38 cellular contexts compared by ENCODE assay signal in genomic region chr18:46456691-46457090, GRCh38.
"Had no signal": no experiment of that assay in that cellular context is flagged by ENCODE, and none has a peak within 500 bp of the region (broad histone marks: within the 10 kb centered on the region; RNA-seq: fewer than 3 reads in every experiment).

No MANE protein-coding gene starts in this region.

- H3K4me1 Mint-ChIP-seq: activated naive CD4-positive, alpha-beta T cell treated with anti-CD3 and anti-CD28 coated beads, Interleukin-2, amount 10 ng/mL, durations not matched to agents 7 days and 5 days; activated naive CD4-positive, alpha-beta T cell treated with anti-CD3 and anti-CD28 coated beads, Interleukin-2, amount 50 U/mL, for 24 hours; activated naive CD8-positive, alpha-beta T cell treated with anti-CD3 and anti-CD28 coated beads for 36 hours; activated naive CD8-positive, alpha-beta T cell treated with anti-CD3 and anti-CD28 coated beads, Interleukin-2, amount 10 ng/mL, durations not matched to agents 7 days and 5 days; activated naive CD8-positive, alpha-beta T cell treated with anti-CD3 and anti-CD28 coated beads, Interleukin-2, amount 50 U/mL, for 24 hours; activated T-helper 17 cell treated with anti-CD3 and anti-CD28 coated beads, Interleukin-2, amount 50 U/mL, for 72 hours; central memory CD8-positive, alpha-beta T cell had no signal

- H3K9me3 ChIP-seq: adrenal gland, ascending aorta, body of pancreas had no signal

- H3K4me3 ChIP-seq: adrenal gland, ascending aorta, body of pancreas, breast epithelium, cardiac muscle cell had no signal

- H3K27ac ChIP-seq: adrenal gland, ascending aorta, body of pancreas, brain microvascular endothelial cell, breast epithelium, cardiac muscle cell had no signal

- DNase-seq: activated effector memory CD4-positive, alpha-beta T cell treated with anti-CD3 and anti-CD28 coated beads, Interleukin-2, amount 50 U/mL, for 16 hours; activated effector memory CD4-positive, alpha-beta T cell treated with Interleukin-2 at 50 U/mL for 16 hours; activated gamma-delta T cell; activated gamma-delta T cell treated with Interleukin-2 at 50 U/mL for 16 hours; activated naive CD4-positive, alpha-beta T cell; activated naive CD4-positive, alpha-beta T cell treated with anti-CD3 and anti-CD28 coated beads for 36 hours; activated naive CD4-positive, alpha-beta T cell treated with anti-CD3 and anti-CD28 coated beads, Interleukin-2, amount 10 ng/mL, durations not matched to agents 7 days and 5 days; activated naive CD4-positive, alpha-beta T cell treated with anti-CD3 and anti-CD28 coated beads, Interleukin-2, amount 50 U/mL, for 16 hours; activated naive CD4-positive, alpha-beta T cell treated with Interleukin-2 at 50 U/mL for 16 hours; activated naive CD8-positive, alpha-beta T cell treated with anti-CD3 and anti-CD28 coated beads for 36 hours; activated naive CD8-positive, alpha-beta T cell treated with anti-CD3 and anti-CD28 coated beads, Interleukin-2, amount 10 ng/mL, durations not matched to agents 7 days and 5 days; activated naive CD8-positive, alpha-beta T cell treated with anti-CD3 and anti-CD28 coated beads, Interleukin-2, amount 50 U/mL, for 24 hours; activated T-cell treated with anti-CD3 and anti-CD28 coated beads, Interleukin-2, amount 50 U/mL, for 1 hour; activated T-cell treated with anti-CD3 and anti-CD28 coated beads, Interleukin-2, amount 50 U/mL, for 24 hours; activated T-cell treated with anti-CD3 and anti-CD28 coated beads, Interleukin-2, amount 50 U/mL, for 4 hours; activated T-cell treated with anti-CD3 and anti-CD28 coated beads, Interleukin-2, amount 50 U/mL, for 48 hours; activated T-cell treated with anti-CD3 and anti-CD28 coated beads, Interleukin-2, amount 50 U/mL, for 72 hours; amniotic stem cell; amygdala; anterior cingulate cortex; aorta; body of pancreas; brain microvascular endothelial cell; caudate nucleus; central memory CD4-positive, alpha-beta T cell; cerebellar nuclear complex had no signal

- H3K27ac Mint-ChIP-seq: activated naive CD4-positive, alpha-beta T cell treated with anti-CD3 and anti-CD28 coated beads for 36 hours; activated naive CD4-positive, alpha-beta T cell treated with anti-CD3 and anti-CD28 coated beads, Interleukin-2, amount 10 ng/mL, durations not matched to agents 7 days and 5 days; activated naive CD4-positive, alpha-beta T cell treated with anti-CD3 and anti-CD28 coated beads, Interleukin-2, amount 50 U/mL, for 24 hours; activated naive CD4-positive, alpha-beta T cell treated with anti-CD3 and anti-CD28 coated beads, Interleukin-2, amount 50 U/mL, for 72 hours; activated naive CD8-positive, alpha-beta T cell; activated naive CD8-positive, alpha-beta T cell treated with anti-CD3 and anti-CD28 coated beads for 36 hours; activated naive CD8-positive, alpha-beta T cell treated with anti-CD3 and anti-CD28 coated beads, Interleukin-2, amount 10 ng/mL, durations not matched to agents 7 days and 5 days; activated naive CD8-positive, alpha-beta T cell treated with anti-CD3 and anti-CD28 coated beads, Interleukin-2, amount 50 U/mL, for 24 hours; activated T-cell treated with anti-CD3 and anti-CD28 coated beads, Interleukin-2, amount 50 U/mL, for 24 hours; activated T-cell treated with anti-CD3 and anti-CD28 coated beads, Interleukin-2, amount 50 U/mL, for 72 hours; activated T-helper 1 cell treated with anti-CD3 and anti-CD28 coated beads, Interleukin-12 subunit alpha, Interleukin-12 subunit beta, Interleukin-2, Interleukin-4 antibody, amounts not matched to agents 30 ng/mL and 10 ng/mL and 1 ng/mL, durations not matched to agents 14 hours and 24 hours and 36 hours; activated T-helper 17 cell treated with anti-CD3 and anti-CD28 coated beads, Interleukin-2, amount 50 U/mL, for 72 hours; activated T-helper 2 cell treated with anti-CD3 and anti-CD28 coated beads, Interferon-gamma antibody, Interleukin-2, Interleukin-4, amounts not matched to agents 10 μg/mL and 5 μg/mL and 100 μg/mL, durations not matched to agents 14 hours and 24 hours and 36 hours; brain had no signal

- H3K27me3 Mint-ChIP-seq: activated naive CD8-positive, alpha-beta T cell; activated naive CD8-positive, alpha-beta T cell treated with anti-CD3 and anti-CD28 coated beads, Interleukin-2, amount 10 ng/mL, durations not matched to agents 7 days and 5 days; brain had no signal

- H3K36me3 Mint-ChIP-seq: activated naive CD4-positive, alpha-beta T cell treated with anti-CD3 and anti-CD28 coated beads, Interleukin-2, amount 10 ng/mL, durations not matched to agents 7 days and 5 days; activated naive CD4-positive, alpha-beta T cell treated with anti-CD3 and anti-CD28 coated beads, Interleukin-2, amount 50 U/mL, for 24 hours; activated naive CD4-positive, alpha-beta T cell treated with anti-CD3 and anti-CD28 coated beads, Interleukin-2, amount 50 U/mL, for 72 hours; activated naive CD8-positive, alpha-beta T cell; activated naive CD8-positive, alpha-beta T cell treated with anti-CD3 and anti-CD28 coated beads for 36 hours; activated naive CD8-positive, alpha-beta T cell treated with anti-CD3 and anti-CD28 coated beads, Interleukin-2, amount 10 ng/mL, durations not matched to agents 7 days and 5 days had no signal

- H3K4me3 Mint-ChIP-seq: activated naive CD4-positive, alpha-beta T cell treated with anti-CD3 and anti-CD28 coated beads for 36 hours; activated naive CD4-positive, alpha-beta T cell treated with anti-CD3 and anti-CD28 coated beads, Interleukin-2, amount 10 ng/mL, durations not matched to agents 7 days and 5 days; activated naive CD4-positive, alpha-beta T cell treated with anti-CD3 and anti-CD28 coated beads, Interleukin-2, amount 50 U/mL, for 24 hours; activated naive CD8-positive, alpha-beta T cell; activated naive CD8-positive, alpha-beta T cell treated with anti-CD3 and anti-CD28 coated beads for 36 hours; activated naive CD8-positive, alpha-beta T cell treated with anti-CD3 and anti-CD28 coated beads, Interleukin-2, amount 10 ng/mL, durations not matched to agents 7 days and 5 days; activated naive CD8-positive, alpha-beta T cell treated with anti-CD3 and anti-CD28 coated beads, Interleukin-2, amount 50 U/mL, for 24 hours; activated T-cell treated with anti-CD3 and anti-CD28 coated beads, Interleukin-2, amount 50 U/mL, for 24 hours; activated T-cell treated with anti-CD3 and anti-CD28 coated beads, Interleukin-2, amount 50 U/mL, for 4 hours; activated T-cell treated with anti-CD3 and anti-CD28 coated beads, Interleukin-2, amount 50 U/mL, for 72 hours; activated T-helper 1 cell treated with anti-CD3 and anti-CD28 coated beads, Interleukin-12 subunit alpha, Interleukin-12 subunit beta, Interleukin-2, Interleukin-4 antibody, amounts not matched to agents 30 ng/mL and 10 ng/mL and 1 ng/mL, durations not matched to agents 14 hours and 24 hours and 36 hours; activated T-helper 17 cell treated with anti-CD3 and anti-CD28 coated beads, Interleukin-2, amount 50 U/mL, for 72 hours; brain; central memory CD8-positive, alpha-beta T cell had no signal

- H3K27me3 ChIP-seq: adrenal gland, ascending aorta, body of pancreas, brain microvascular endothelial cell, breast epithelium, cardiac muscle cell had no signal

- H3K36me3 ChIP-seq: adrenal gland, ascending aorta, brain microvascular endothelial cell, breast epithelium had no signal

- H3K9me3 Mint-ChIP-seq: activated naive CD4-positive, alpha-beta T cell treated with anti-CD3 and anti-CD28 coated beads for 36 hours; activated naive CD4-positive, alpha-beta T cell treated with anti-CD3 and anti-CD28 coated beads, Interleukin-2, amount 10 ng/mL, durations not matched to agents 7 days and 5 days; activated naive CD4-positive, alpha-beta T cell treated with anti-CD3 and anti-CD28 coated beads, Interleukin-2, amount 50 U/mL, for 24 hours; activated naive CD4-positive, alpha-beta T cell treated with anti-CD3 and anti-CD28 coated beads, Interleukin-2, amount 50 U/mL, for 72 hours; activated naive CD8-positive, alpha-beta T cell treated with anti-CD3 and anti-CD28 coated beads for 36 hours; activated naive CD8-positive, alpha-beta T cell treated with anti-CD3 and anti-CD28 coated beads, Interleukin-2, amount 10 ng/mL, durations not matched to agents 7 days and 5 days; activated naive CD8-positive, alpha-beta T cell treated with anti-CD3 and anti-CD28 coated beads, Interleukin-2, amount 50 U/mL, for 24 hours; activated T-cell treated with anti-CD3 and anti-CD28 coated beads, Interleukin-2, amount 50 U/mL, for 24 hours; activated T-cell treated with anti-CD3 and anti-CD28 coated beads, Interleukin-2, amount 50 U/mL, for 4 hours; activated T-cell treated with anti-CD3 and anti-CD28 coated beads, Interleukin-2, amount 50 U/mL, for 72 hours; activated T-helper 1 cell treated with anti-CD3 and anti-CD28 coated beads, Interleukin-12 subunit alpha, Interleukin-12 subunit beta, Interleukin-2, Interleukin-4 antibody, amounts not matched to agents 30 ng/mL and 10 ng/mL and 1 ng/mL, durations not matched to agents 14 hours and 24 hours and 36 hours; activated T-helper 17 cell treated with anti-CD3 and anti-CD28 coated beads, Interleukin-2, amount 50 U/mL, for 72 hours; activated T-helper 2 cell treated with anti-CD3 and anti-CD28 coated beads, Interferon-gamma antibody, Interleukin-2, Interleukin-4, amounts not matched to agents 10 μg/mL and 5 μg/mL and 100 μg/mL, durations not matched to agents 14 hours and 24 hours and 36 hours; central memory CD8-positive, alpha-beta T cell had no signal

- H3K4me1 ChIP-seq: adrenal gland, ascending aorta, body of pancreas, breast epithelium had no signal
